25 cellular contexts compared by ENCODE assay signal in genomic region chr12:20004951-20005350, GRCh38.
A peak's percentile ranks its signal among the peaks of the same experiment; 100 is the strongest.
DNase-seq lines count a peak whose midpoint lies in the region; ATAC-seq, FAIRE-seq and TF ChIP-seq lines count a peak whose summit lies in the region.
"Had no signal": no experiment of that assay in that cellular context is flagged by ENCODE, and none has a peak within 500 bp of the region (broad histone marks: within the 10 kb centered on the region; RNA-seq: fewer than 3 reads in every experiment).

No MANE protein-coding gene starts in this region.

- peaks cover 5% of the 10 kb centered on the region for H3K9me3 Mint-ChIP-seq in astrocyte (ENCODE audit: unreplicated experiment)
- peaks cover 18% of the 10 kb centered on the region for H3K9me3 Mint-ChIP-seq in progenitor cell of endocrine pancreas (ENCODE audit: low read depth)

- no peak overlapping the region for H3K4me3 Mint-ChIP-seq in astrocyte (ENCODE audit: unreplicated experiment)
- H3K4me3 Mint-ChIP-seq in progenitor cell of endocrine pancreas (ENCODE audit: low read depth) = no peak overlapping the region
- H3K4me3 Mint-ChIP-seq: CD4-positive, alpha-beta T cell had no signal

- ATAC-seq in GM18861 (IDR thresholded peaks at IDR 0.05; ENCODE audit: unreplicated experiment) (no peak), HG03108 (IDR thresholded peaks at IDR 0.05; ENCODE audit: unreplicated experiment) (no peak)
- ATAC-seq: Right ventricle myocardium inferior had no signal

- DNase-seq in GM03348 (ENCODE audit: low spot score) (peak; percentile 9), NCI-H226 (peak; percentile 46), astrocyte (ENCODE audit: low read depth) (peak; percentile 38), progenitor cell of endocrine pancreas (ENCODE audit: low spot score, unreplicated experiment) (no peak), RWPE1 (ENCODE audit: low spot score) (no peak), NCI-H1694 treated with DMSO at 0.1 percent for 48 hours (lab: John Stamatoyannopoulos, UW) (no peak)
- DNase-seq: CD4-positive, alpha-beta T cell; GF-D8; Karpas-422; NCI-H1105; NCI-H1436 treated with DMSO at 0.1 percent for 48 hours; NCI-H1930; NCI-H2107; NCI-H446 treated with DMSO at 0.1 percent for 48 hours; NCI-H526 had no signal

- H3K27me3 Mint-ChIP-seq in astrocyte (ENCODE audit: low read depth, unreplicated experiment) (no peaks in the 10 kb centered on the region), progenitor cell of endocrine pancreas (no peaks in the 10 kb centered on the region)
- H3K27me3 Mint-ChIP-seq: CD4-positive, alpha-beta T cell had no signal

- no peaks in the 10 kb centered on the region for H3K79me2 ChIP-seq in astrocyte (ENCODE audit: insufficient read depth, low read length)

- no peak overlapping the region for H2AFZ ChIP-seq in astrocyte (ENCODE audit: low read depth, low read length)

- no peaks in the 10 kb centered on the region for H3K36me3 ChIP-seq in astrocyte (ENCODE audit: insufficient read depth, low read length)
- H3K36me3 ChIP-seq: BLaER1, SJSA1 had no signal

- H4K20me1 ChIP-seq in astrocyte (ENCODE audit: insufficient read depth, low read length) = no peaks in the 10 kb centered on the region
- H4K20me1 ChIP-seq: BLaER1 had no signal

- peaks cover 6% of the 10 kb centered on the region for H3K4me1 Mint-ChIP-seq in astrocyte (ENCODE audit: low read depth, unreplicated experiment)
- peaks cover 26% of the 10 kb centered on the region for H3K4me1 Mint-ChIP-seq in progenitor cell of endocrine pancreas (ENCODE audit: low read depth)

- no peak overlapping the region for H3K9ac ChIP-seq in astrocyte (ENCODE audit: low read length)
- H3K9ac ChIP-seq: BLaER1 had no signal

- H3K27ac Mint-ChIP-seq in astrocyte (ENCODE audit: unreplicated experiment) = no peak overlapping the region
- H3K27ac Mint-ChIP-seq in progenitor cell of endocrine pancreas = peak overlapping the region; percentile 10
- H3K27ac Mint-ChIP-seq: CD4-positive, alpha-beta T cell had no signal

- H3K4me3 ChIP-seq in astrocyte (ENCODE audit: insufficient read depth, low read depth, low read length) = no peak overlapping the region
- H3K4me3 ChIP-seq: BLaER1, SJSA1 had no signal

- CTCF ChIA-PET in RWPE1 (lab: Yijun Ruan, JAX) = interaction anchor here (0.6 kb wide), 1 partner anchor 676 kb away, joined by 4 read pairs; no protein-coding TSS in a partner anchor

- no peaks in the 10 kb centered on the region for H3K36me3 Mint-ChIP-seq in astrocyte (ENCODE audit: low read depth, unreplicated experiment)
- peaks cover 8% of the 10 kb centered on the region for H3K36me3 Mint-ChIP-seq in progenitor cell of endocrine pancreas (ENCODE audit: insufficient read depth)

- no peaks in the 10 kb centered on the region for H3K27me3 ChIP-seq in astrocyte (ENCODE audit: insufficient read depth, low read length)
- H3K27me3 ChIP-seq: BLaER1, SJSA1 had no signal

- no peaks in the 10 kb centered on the region for H3K4me1 ChIP-seq in astrocyte (ENCODE audit: insufficient read depth, low read length)
- H3K4me1 ChIP-seq: BLaER1, SJSA1 had no signal

- H3K27ac ChIP-seq in astrocyte (ENCODE audit: low read depth, low read length) (no peak overlapping the region), RWPE1 (no peak overlapping the region)
- H3K27ac ChIP-seq: BLaER1, SJSA1 had no signal

- no peak overlapping the region for H3K4me2 ChIP-seq in astrocyte (ENCODE audit: low read length)
- H3K4me2 ChIP-seq: BLaER1 had no signal

- no peak for FAIRE-seq in astrocyte (lab: Jason Lieb, UNC)
- FAIRE-seq: A204.1, GM12892, GM19239, H54, RCC 7860 had no signal

- POLR2A ChIA-PET in RWPE1 (lab: Yijun Ruan, JAX; ENCODE audit: low non-redundant PET) = no interaction called here

- peaks cover 3% of the 10 kb centered on the region for H3K9me3 ChIP-seq in astrocyte (ENCODE audit: insufficient read depth, low read depth, low read length)
- H3K9me3 ChIP-seq: SJSA1 had no signal

- TF ChIP-seq CTCF in astrocyte (IDR thresholded peaks at IDR 0.05; ENCODE audit: insufficient read depth, low read depth, low read length) (no peak), progenitor cell of endocrine pancreas (IDR thresholded peaks at IDR 0.05; ENCODE audit: unreplicated experiment) (no peak), RWPE1 (conservative IDR thresholded peaks at IDR 0.05; ENCODE audit: low read depth) (no peak)

Comparison
In these comparisons a context has a peak if more than half of its experiments do, and no peak if none do; other contexts are left out.
1. DNase-seq: peak in GM03348 (single experiment), NCI-H226 (single experiment) and astrocyte (single experiment); none in progenitor cell of endocrine pancreas (single experiment), RWPE1 (single experiment) and NCI-H1694 treated with DMSO at 0.1 percent for 48 hours (single experiment).